15 cellular contexts compared by ENCODE assay signal in the genomic region with DNA sequence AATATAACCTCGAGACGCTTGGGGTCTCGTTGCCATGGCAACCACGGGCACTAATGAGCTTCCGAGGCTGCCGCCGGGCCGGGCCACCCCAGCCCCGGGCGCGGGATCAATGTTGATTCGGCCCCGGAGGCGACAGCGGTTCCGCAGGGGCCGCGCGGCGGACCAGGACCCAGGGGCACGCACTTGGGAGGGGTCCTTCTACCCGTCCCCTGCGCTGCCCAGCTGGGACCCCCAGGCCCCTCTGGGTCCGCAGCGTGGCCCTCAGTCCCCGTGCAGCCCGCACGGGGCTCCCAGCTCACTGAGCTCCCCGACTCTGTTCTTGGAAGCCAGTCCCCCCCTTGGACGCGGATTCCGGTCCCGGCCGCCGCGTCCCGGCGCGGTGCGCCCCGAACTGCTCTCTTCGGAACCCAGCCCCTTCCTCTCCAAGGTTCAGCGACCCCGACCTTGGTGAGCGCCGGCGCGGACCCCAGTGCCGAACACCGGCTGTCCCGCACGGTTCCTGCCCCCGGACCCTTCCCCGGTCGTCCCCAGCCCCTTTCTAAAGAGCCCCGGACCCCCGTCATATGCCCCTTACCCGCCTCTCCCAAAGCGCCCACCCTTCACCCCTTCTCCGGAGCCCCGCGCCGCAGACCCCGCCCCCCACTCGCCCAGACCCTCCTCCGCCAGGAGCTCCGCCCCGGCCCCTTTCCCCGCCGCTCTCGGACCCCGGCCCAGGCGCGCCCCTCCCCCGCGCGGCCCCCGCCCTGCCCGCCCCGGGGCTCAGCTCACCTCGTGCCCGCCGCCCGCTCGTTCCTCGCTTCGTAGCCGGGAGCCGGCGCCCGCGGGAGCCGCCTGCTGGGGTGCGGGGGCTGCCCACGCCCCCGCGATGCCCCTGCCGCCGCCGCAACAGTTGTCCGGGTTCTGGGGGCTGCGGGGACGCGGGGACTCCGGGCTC. TPM values are rescaled to one million over a fixed set of nuclear protein-coding genes. Genes with fewer than 3 reads are reported as not detected.
DNase-seq lines count a peak whose midpoint lies in the region; ATAC-seq and TF ChIP-seq lines count a peak whose summit lies in the region.
"Had no signal": no experiment of that assay in that cellular context is flagged by ENCODE, and none has a peak within 500 bp of the region (broad histone marks: within the 10 kb centered on the region; RNA-seq: fewer than 3 reads in every experiment).

No MANE protein-coding gene starts in this region.

- no peak overlapping the region for H2BK5ac ChIP-seq in IMR-90 (ENCODE audit: low read depth, low read length, poor library complexity, severe bottlenecking)

- H2BK15ac ChIP-seq in IMR-90 (ENCODE audit: low read depth, low read length), result no peak overlapping the region

- H2AK9ac ChIP-seq in IMR-90 (replicated peaks; ENCODE audit: low read depth, low read length, poor library complexity), result peak overlapping the region; percentile 94

- TF ChIP-seq POLR2A in IMR-90 (IDR thresholded peaks at IDR 0.05; ENCODE audit: low read depth, low read length) (no peak), esophagus squamous epithelium (IDR thresholded peaks at IDR 0.05) (no peak)

- H3K9me3 Mint-ChIP-seq in osteocyte (ENCODE audit: unreplicated experiment), result no peaks in the 10 kb centered on the region
- H3K9me3 Mint-ChIP-seq in natural killer cell, result no peaks in the 10 kb centered on the region

- H2AFZ ChIP-seq in IMR-90 (replicated peaks; ENCODE audit: low read length, poor library complexity), result peak overlapping the region; percentile 67

- H3K4me3 ChIP-seq in AG10803 (ENCODE audit: low read length) (peak overlapping the region; percentile 63), IMR-90 (ENCODE audit: insufficient read depth, low read depth, low read length) (peak overlapping the region; percentile 51), esophagus squamous epithelium (peak overlapping the region; percentile 20 to 69 (median 40))
- H3K4me3 ChIP-seq: mucosa of descending colon had no signal

- H3K4me1 ChIP-seq in IMR-90 (ENCODE audit: control insufficient read depth, insufficient read depth, low read length) (peaks cover 9% of the 10 kb centered on the region; the same call in 1 of the 2 replicates), esophagus squamous epithelium (peaks cover 10 to 30% (median 11%) of the 10 kb centered on the region in 3 donors)

- H3K36me3 Mint-ChIP-seq in osteocyte (ENCODE audit: unreplicated experiment) (no peaks in the 10 kb centered on the region), natural killer cell (no peaks in the 10 kb centered on the region)

- 2% methylated on average over 40 of the region's 105 CpGs; no CpG with 5 or more reads in 1 of the 2 experiments for WGBS in IMR-90 (ENCODE audit: extremely low coverage in 2 of 2, insufficient read length in 1 of 2), 2 experiments
- WGBS in esophagus squamous epithelium, 2 donors, result 3 to 4% methylated on average over 23 to 40 of the region's 105 CpGs

- H3K9ac ChIP-seq in IMR-90 (ENCODE audit: low read depth, low read length), result peak overlapping the region; percentile 54

- dilution Hi-C loops in IMR-90 (cut with HindIII; ENCODE audit: low sequenced_read_pairs, unreplicated experiment), result no loop called here

- peak; percentile 39 for ATAC-seq in IMR-90 (ENCODE audit: low read depth)
- no peak for ATAC-seq in HG02763 (IDR thresholded peaks at IDR 0.05; ENCODE audit: unreplicated experiment)
- ATAC-seq in natural killer cell, result no peak
- ATAC-seq: mucosa of descending colon had no signal

- no peak overlapping the region for H3K56ac ChIP-seq in IMR-90 (ENCODE audit: extremely low read depth, insufficient read depth, low read length)

- BruUV-seq in IMR-90 (replicated peaks; lab: Mats Ljungman, UMichigan), result no TSS peak

- DNase-seq in AG10803 (ENCODE audit: low read depth) (no peak), IMR-90 (no peak), esophagus squamous epithelium (lab: John Stamatoyannopoulos, UW) (no peak), osteocyte (ENCODE audit: extremely low spot score, unreplicated experiment) (no peak), SIG-M5 treated with dmso at 0.1 percent for 504 hours (lab: John Stamatoyannopoulos, UW; ENCODE audit: unreplicated experiment) (no peak), natural killer cell (no peak), posterior cingulate gyrus (no peak)
- DNase-seq: activated CD4-positive, alpha-beta T cell treated with anti-CD3 and anti-CD28 coated beads for 4 hours; mucosa of descending colon; NCI-H1436 treated with DMSO at 0.1 percent for 48 hours; RPMI8226; stimulated activated CD4-positive, alpha-beta T cell treated with anti-CD3 and anti-CD28 coated beads, Interleukin-2, amount 100 ng/mL, for 48 hours had no signal

- peak overlapping the region; percentile 61 for H3K4me3 Mint-ChIP-seq in osteocyte (ENCODE audit: unreplicated experiment)
- H3K4me3 Mint-ChIP-seq in natural killer cell, result no peak overlapping the region

- POLR2A ChIA-PET in IMR-90 (lab: Charles Lee; ENCODE audit: unreplicated experiment), result interaction anchor here (0.6 kb wide), 1 partner anchor 835 kb away, joined by 4 read pairs; no protein-coding TSS in a partner anchor

- no peak overlapping the region for H3K4ac ChIP-seq in IMR-90 (ENCODE audit: low read depth, low read length)

- H2BK120ac ChIP-seq in IMR-90 (ENCODE audit: low read depth, low read length), result no peak overlapping the region

- TF ChIP-seq CTCF in AG10803 (conservative IDR thresholded peaks at IDR 0.05; ENCODE audit: low read length), result no peak
- no peak for TF ChIP-seq CTCF in IMR-90 (conservative IDR thresholded peaks at IDR 0.05; ENCODE audit: low read depth, low read length)
- no peak for TF ChIP-seq CTCF in esophagus squamous epithelium (IDR thresholded peaks at IDR 0.05)
- no peak for TF ChIP-seq CTCF in osteocyte (IDR thresholded peaks at IDR 0.05)
- TF ChIP-seq CTCF in natural killer cell (IDR thresholded peaks at IDR 0.05), result no peak

- no peak overlapping the region; the same call in 1 of the 2 replicates for H3K18ac ChIP-seq in IMR-90 (ENCODE audit: low read depth, low read length)

- H3K27ac Mint-ChIP-seq in osteocyte (ENCODE audit: unreplicated experiment) (no peak overlapping the region), natural killer cell (no peak overlapping the region)

- peaks cover 0 to 6% of the 10 kb centered on the region in 2 experiments; a peak in 1 of 4 replicates for H3K79me1 ChIP-seq in IMR-90 (ENCODE audit: low read depth in 1 of 2, low read length in 2 of 2)

- intact Hi-C loops in IMR-90 (cut with micrococcal nuclease), result no loop called here
- intact Hi-C loops in esophagus squamous epithelium (cut with DNase I), result no loop called here
- intact Hi-C loops in natural killer cell (cut with micrococcal nuclease), result no loop called here
- intact Hi-C loops in posterior cingulate gyrus (cut with DNase I), result loop anchor here (10.0 kb wide), 1 partner anchor 246 kb away; no protein-coding TSS in a partner anchor

- H3K27me3 Mint-ChIP-seq in osteocyte (ENCODE audit: unreplicated experiment), result peaks cover 17% of the 10 kb centered on the region
- H3K27me3 Mint-ChIP-seq in natural killer cell (ENCODE audit: low read depth in 2 of 2), result peaks cover 23 to 27% of the 10 kb centered on the region in 2 donors

- no peak for TF ChIP-seq RAD21 in IMR-90 (IDR thresholded peaks at IDR 0.05; ENCODE audit: low read length)

- peaks cover 16% of the 10 kb centered on the region for H3K27me3 ChIP-seq in IMR-90 (ENCODE audit: control insufficient read depth, insufficient read depth, low read length)
- peaks cover 7 to 83% (median 16%) of the 10 kb centered on the region in 4 donors for H3K27me3 ChIP-seq in esophagus squamous epithelium
- H3K27me3 ChIP-seq: testis had no signal

- H2AK5ac ChIP-seq in IMR-90 (ENCODE audit: low read depth, low read length), result no peak overlapping the region

- in situ Hi-C loops in IMR-90 (cut with MboI; ENCODE audit: low sequenced_read_pairs), result loop anchor here (10.0 kb wide), 1 partner anchor 336 kb away; no protein-coding TSS in a partner anchor

- H3K14ac ChIP-seq in IMR-90 (replicated peaks; ENCODE audit: low read depth, low read length), result no peak overlapping the region

- H3K4me1 Mint-ChIP-seq in osteocyte (ENCODE audit: unreplicated experiment) (peaks cover 32% of the 10 kb centered on the region), natural killer cell (peaks cover 5 to 22% of the 10 kb centered on the region in 2 donors)

- H3K9me3 ChIP-seq in IMR-90 (ENCODE audit: control insufficient read depth, insufficient read depth, low read length) (no peaks in the 10 kb centered on the region), esophagus squamous epithelium (no peaks in the 10 kb centered on the region)
- H3K9me3 ChIP-seq: mucosa of descending colon, testis had no signal

- H3K27ac ChIP-seq in IMR-90 (ENCODE audit: insufficient read depth, low read length) (no peak overlapping the region), esophagus squamous epithelium (no peak overlapping the region)
- H3K27ac ChIP-seq: epithelial cell of prostate, testis had no signal

- H4K5ac ChIP-seq in IMR-90 (ENCODE audit: low read depth, low read length), result no peak overlapping the region

- CTCF ChIA-PET in IMR-90 (lab: Yijun Ruan, JAX), result interaction anchor here (0.6 to 1.1 kb wide), 3 partner anchors 11 to 202 kb away, joined by 3 read pairs; no protein-coding TSS in a partner anchor

- no peak overlapping the region for H3K23ac ChIP-seq in IMR-90 (ENCODE audit: low read depth, low read length)

- no peak overlapping the region for H4K8ac ChIP-seq in IMR-90 (ENCODE audit: low read depth in 2 of 2, low read length in 2 of 2)

- no peak overlapping the region for H4K91ac ChIP-seq in IMR-90 (ENCODE audit: insufficient read depth, low read depth, low read length)

- peak overlapping the region; percentile 67 for H3K4me2 ChIP-seq in IMR-90 (ENCODE audit: low read depth, low read length)

- peaks cover 14% of the 10 kb centered on the region for H3K9me1 ChIP-seq in IMR-90 (ENCODE audit: insufficient read depth, low read length)

- no peak overlapping the region for H2BK20ac ChIP-seq in IMR-90 (ENCODE audit: low read depth, low read length)

- H3K36me3 ChIP-seq in IMR-90 (ENCODE audit: control insufficient read depth, insufficient read depth, low read length) (no peaks in the 10 kb centered on the region), esophagus squamous epithelium (no peaks in the 10 kb centered on the region)

- peaks cover 8% of the 10 kb centered on the region; the same call in 1 of the 2 replicates for H4K20me1 ChIP-seq in IMR-90 (ENCODE audit: insufficient read depth, low read length)

TF ChIP-seq in IMR-90, 13 proteins besides CTCF, POLR2A, EP300 and RAD21 (continues in another document):
- TF ChIP-seq NFE2L2 (IDR thresholded peaks at IDR 0.05; ENCODE audit: low read depth, low read length), result no peak

RNA-seq across cellular contexts. Expression of gene SHISAL1, which starts 18.2 kb away (rescaled TPM):
- total RNA-seq in IMR-90 (2012; rRNA removed) (1.1 and 1.4 TPM in 2 replicates), esophagus squamous epithelium (1 to 10 TPM in 1 of 4 donors, under 1 TPM in 3; 0.08 to 1.3 (median 0.31) TPM), osteocyte (5.0 and 6.1 TPM in 2 replicates), natural killer cell (not detected)
- polyA plus RNA-seq in IMR-90 (2012; rRNA removed), result 0.83 and 1.0 TPM in 2 replicates
- polyA plus RNA-seq in IMR-90 (2012; cell fraction: cytosol; rRNA removed), result 0.36 and 0.56 TPM in 2 replicates
- polyA plus RNA-seq in IMR-90 (2012; cell fraction: nucleus; rRNA removed; ENCODE audit: low replicate concordance), result 0.84 and 1.00 TPM in 2 replicates
